ENCODE assay signal across 1 cellular context in the genomic region with DNA sequence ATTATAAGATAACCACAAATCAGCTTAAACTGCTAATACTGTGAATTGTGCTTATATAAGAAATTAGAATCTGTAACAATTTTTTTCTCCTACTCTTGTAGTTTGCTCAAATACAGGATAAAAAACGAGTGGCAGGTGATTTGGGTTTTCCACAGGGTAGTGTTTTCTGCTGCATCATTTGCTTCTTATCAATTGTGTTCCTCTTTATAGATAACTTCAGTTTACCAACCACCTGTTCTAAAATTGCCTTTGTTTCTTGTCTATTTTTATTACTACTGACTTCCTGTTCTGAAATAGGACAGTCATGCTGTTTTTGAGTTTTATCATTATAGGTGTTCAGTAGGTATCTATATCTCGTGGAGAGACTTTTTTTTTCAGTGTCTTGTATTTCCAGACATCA.
TF ChIP-seq lines count a peak whose summit lies in the region.

No MANE protein-coding gene starts in this region.

TF ChIP-seq in K562, 482 proteins besides CTCF, POLR2A, EP300 and RAD21 (continued from another document):
- TF ChIP-seq, protein P1, sequence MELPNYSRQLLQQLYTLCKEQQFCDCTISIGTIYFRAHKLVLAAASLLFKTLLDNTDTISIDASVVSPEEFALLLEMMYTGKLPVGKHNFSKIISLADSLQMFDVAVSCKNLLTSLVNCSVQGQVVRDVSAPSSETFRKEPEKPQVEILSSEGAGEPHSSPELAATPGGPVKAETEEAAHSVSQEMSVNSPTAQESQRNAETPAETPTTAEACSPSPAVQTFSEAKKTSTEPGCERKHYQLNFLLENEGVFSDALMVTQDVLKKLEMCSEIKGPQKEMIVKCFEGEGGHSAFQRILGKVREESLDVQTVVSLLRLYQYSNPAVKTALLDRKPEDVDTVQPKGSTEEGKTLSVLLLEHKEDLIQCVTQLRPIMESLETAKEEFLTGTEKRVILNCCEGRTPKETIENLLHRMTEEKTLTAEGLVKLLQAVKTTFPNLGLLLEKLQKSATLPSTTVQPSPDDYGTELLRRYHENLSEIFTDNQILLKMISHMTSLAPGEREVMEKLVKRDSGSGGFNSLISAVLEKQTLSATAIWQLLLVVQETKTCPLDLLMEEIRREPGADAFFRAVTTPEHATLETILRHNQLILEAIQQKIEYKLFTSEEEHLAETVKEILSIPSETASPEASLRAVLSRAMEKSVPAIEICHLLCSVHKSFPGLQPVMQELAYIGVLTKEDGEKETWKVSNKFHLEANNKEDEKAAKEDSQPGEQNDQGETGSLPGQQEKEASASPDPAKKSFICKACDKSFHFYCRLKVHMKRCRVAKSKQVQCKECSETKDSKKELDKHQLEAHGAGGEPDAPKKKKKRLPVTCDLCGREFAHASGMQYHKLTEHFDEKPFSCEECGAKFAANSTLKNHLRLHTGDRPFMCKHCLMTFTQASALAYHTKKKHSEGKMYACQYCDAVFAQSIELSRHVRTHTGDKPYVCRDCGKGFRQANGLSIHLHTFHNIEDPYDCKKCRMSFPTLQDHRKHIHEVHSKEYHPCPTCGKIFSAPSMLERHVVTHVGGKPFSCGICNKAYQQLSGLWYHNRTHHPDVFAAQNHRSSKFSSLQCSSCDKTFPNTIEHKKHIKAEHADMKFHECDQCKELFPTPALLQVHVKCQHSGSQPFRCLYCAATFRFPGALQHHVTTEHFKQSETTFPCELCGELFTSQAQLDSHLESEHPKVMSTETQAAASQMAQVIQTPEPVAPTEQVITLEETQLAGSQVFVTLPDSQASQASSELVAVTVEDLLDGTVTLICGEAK (IDR thresholded peaks at IDR 0.05), result no peak
- TF ChIP-seq, protein P1 (CRISPR knock-in tag; IDR thresholded peaks at IDR 0.05), result no peak
- TF ChIP-seq, protein P2, sequence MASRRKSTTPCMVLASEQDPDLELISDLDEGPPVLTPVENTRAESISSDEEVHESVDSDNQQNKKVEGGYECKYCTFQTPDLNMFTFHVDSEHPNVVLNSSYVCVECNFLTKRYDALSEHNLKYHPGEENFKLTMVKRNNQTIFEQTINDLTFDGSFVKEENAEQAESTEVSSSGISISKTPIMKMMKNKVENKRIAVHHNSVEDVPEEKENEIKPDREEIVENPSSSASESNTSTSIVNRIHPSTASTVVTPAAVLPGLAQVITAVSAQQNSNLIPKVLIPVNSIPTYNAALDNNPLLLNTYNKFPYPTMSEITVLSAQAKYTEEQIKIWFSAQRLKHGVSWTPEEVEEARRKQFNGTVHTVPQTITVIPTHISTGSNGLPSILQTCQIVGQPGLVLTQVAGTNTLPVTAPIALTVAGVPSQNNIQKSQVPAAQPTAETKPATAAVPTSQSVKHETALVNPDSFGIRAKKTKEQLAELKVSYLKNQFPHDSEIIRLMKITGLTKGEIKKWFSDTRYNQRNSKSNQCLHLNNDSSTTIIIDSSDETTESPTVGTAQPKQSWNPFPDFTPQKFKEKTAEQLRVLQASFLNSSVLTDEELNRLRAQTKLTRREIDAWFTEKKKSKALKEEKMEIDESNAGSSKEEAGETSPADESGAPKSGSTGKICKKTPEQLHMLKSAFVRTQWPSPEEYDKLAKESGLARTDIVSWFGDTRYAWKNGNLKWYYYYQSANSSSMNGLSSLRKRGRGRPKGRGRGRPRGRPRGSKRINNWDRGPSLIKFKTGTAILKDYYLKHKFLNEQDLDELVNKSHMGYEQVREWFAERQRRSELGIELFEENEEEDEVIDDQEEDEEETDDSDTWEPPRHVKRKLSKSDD (conservative IDR thresholded peaks at IDR 0.05; ENCODE audit: low read length), result no peak
